Comparison of ENCODE assay signal across 15 cellular contexts in the genomic region with DNA sequence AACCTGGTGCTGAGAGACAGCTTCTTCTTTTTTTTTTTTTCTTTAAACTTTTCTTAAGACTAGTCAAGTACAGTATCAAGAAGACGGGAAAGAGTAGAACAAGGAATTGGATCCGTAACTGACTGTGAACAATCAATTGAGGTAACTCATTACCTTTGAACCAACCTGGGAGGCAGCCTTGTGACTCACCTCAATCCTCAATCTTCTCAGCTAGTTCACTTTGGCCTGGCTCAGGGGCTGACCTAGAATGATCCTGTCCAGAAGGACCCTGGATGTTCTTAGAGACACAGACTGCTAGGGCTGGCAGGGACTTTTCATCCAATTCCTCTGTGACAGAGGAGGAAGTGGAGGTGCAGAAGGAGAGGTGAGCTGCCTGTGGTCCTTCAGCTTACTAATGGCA.
"Had no signal": no experiment of that assay in that cellular context is flagged by ENCODE, and none has a peak within 500 bp of the region (broad histone marks: within the 10 kb centered on the region; RNA-seq: fewer than 3 reads in every experiment).

No MANE protein-coding gene starts in this region.

- DNase-seq: activated CD4-positive, alpha-beta T cell treated with anti-CD3 and anti-CD28 coated beads, Interleukin-2, amount 50 U/mL, for 48 hours; activated naive CD4-positive, alpha-beta T cell; activated T-cell treated with anti-CD3 and anti-CD28 coated beads for 4 hours; body of pancreas; central memory CD4-positive, alpha-beta T cell; colonic mucosa; erythroblast; heart left ventricle; left ventricle myocardium inferior; mammary epithelial cell; midbrain; pancreas; stimulated activated naive CD4-positive, alpha-beta T cell treated with Interleukin-2 at 50 U/mL for 16 hours; thyroid gland had no signal

- H3K9me3 Mint-ChIP-seq: T-helper 2 cell treated with Interferon-gamma antibody and Interleukin-4, amounts not matched to agents 5 μg/mL and 100 μg/mL, for 36 hours had no signal

- H3K27ac Mint-ChIP-seq: T-helper 2 cell treated with Interferon-gamma antibody and Interleukin-4, amounts not matched to agents 5 μg/mL and 100 μg/mL, for 36 hours had no signal

- ATAC-seq: body of pancreas, heart left ventricle, pancreas had no signal

- H3K4me3 Mint-ChIP-seq: T-helper 2 cell treated with Interferon-gamma antibody and Interleukin-4, amounts not matched to agents 5 μg/mL and 100 μg/mL, for 36 hours had no signal
